ENCODE assay signal across 26 cellular contexts in genomic region chr11:62981743-62982142, GRCh38. TPM values are rescaled to one million over a fixed set of nuclear protein-coding genes. Genes with fewer than 3 reads are reported as not detected.
A peak's percentile ranks its signal among the peaks of the same experiment; 100 is the strongest.
DNase-seq lines count a peak whose midpoint lies in the region; ATAC-seq, FAIRE-seq and TF ChIP-seq lines count a peak whose summit lies in the region.
"Had no signal": no experiment of that assay in that cellular context is flagged by ENCODE, and none has a peak within 500 bp of the region (broad histone marks: within the 10 kb centered on the region; RNA-seq: fewer than 3 reads in every experiment).

No MANE protein-coding gene starts in this region.

- no peak overlapping the region for H2BK12ac ChIP-seq in H1 (ENCODE audit: low read depth, low read length)
- no peak overlapping the region for H2BK12ac ChIP-seq in trophoblast cell (ENCODE audit: low read length)

- no peak overlapping the region for H2BK15ac ChIP-seq in H1 (ENCODE audit: low read length)

- TF ChIP-seq RAD21 in H1 (IDR thresholded peaks at IDR 0.05 in 1 of 2, conservative IDR thresholded peaks at IDR 0.05 in 1 of 2; ENCODE audit: low read depth in 2 of 2, low read length in 2 of 2), result peak; percentile 54 to 66

- H3K4me3 ChIP-seq in OCI-LY1 (ENCODE audit: low read depth, low read length, poor library complexity, severe bottlenecking) (no peak overlapping the region), H1 (ENCODE audit: extremely low read depth in 1 of 4, insufficient read depth in 2 of 4, low read depth in 3 of 4, low read length in 4 of 4) (no peak overlapping the region), trophoblast cell (ENCODE audit: low read depth, low read length) (peak overlapping the region; percentile 37), mammary epithelial cell (replicated peaks in 1 of 3; ENCODE audit: insufficient read depth in 1 of 3, low read depth in 2 of 3, low read length in 3 of 3) (no peak overlapping the region)
- H3K4me3 ChIP-seq: MG63 had no signal

- H2BK120ac ChIP-seq in H1 (replicated peaks; ENCODE audit: low read depth, low read length) (no peak overlapping the region), trophoblast cell (ENCODE audit: insufficient read depth, low read length, poor library complexity) (no peak overlapping the region)

- no peak for TF ChIP-seq EP300 in H1 (IDR thresholded peaks at IDR 0.05; ENCODE audit: borderline replicate concordance in 1 of 2, low read depth in 2 of 2, low read length in 2 of 2)

- no peak for TF ChIP-seq POLR2A in H1 (IDR thresholded peaks at IDR 0.05; ENCODE audit: control extremely low read depth in 1 of 2, low read depth in 2 of 2, low read length in 2 of 2)

- no TSS peak for BruUV-seq in mammary epithelial cell (replicated peaks; lab: Mats Ljungman, UMichigan)

- H3K36me3 ChIP-seq in OCI-LY1 (ENCODE audit: insufficient read depth, low read length) (no peaks in the 10 kb centered on the region), H1 (ENCODE audit: control insufficient read depth in 2 of 4, insufficient read depth in 4 of 4, low read length in 3 of 4) (no peaks in the 10 kb centered on the region), trophoblast cell (ENCODE audit: control insufficient read depth in 1 of 2, insufficient read depth in 2 of 2, low read length in 2 of 2) (no peaks in the 10 kb centered on the region), mammary epithelial cell (ENCODE audit: insufficient read depth, low read length) (no peaks in the 10 kb centered on the region)
- H3K36me3 ChIP-seq: MG63 had no signal

- no peak overlapping the region for H3K4ac ChIP-seq in H1 (replicated peaks; ENCODE audit: insufficient read length, low read depth, low read length)
- H3K4ac ChIP-seq in trophoblast cell (ENCODE audit: low read depth, low read length), result no peak overlapping the region

- CTCF ChIA-PET in activated CD8-positive, alpha-beta T cell treated with anti-CD3 and anti-CD28 coated beads for 36 hours (lab: Charles Lee), result interaction anchor here (0.9 kb wide), 1 partner anchor 76 kb away, joined by 7 read pairs; no protein-coding TSS in a partner anchor
- CTCF ChIA-PET in activated CD8-positive, alpha-beta T cell treated with anti-CD3 and anti-CD28 coated beads, Interleukin-2, amount 10 ng/mL, durations not matched to agents 7 days and 5 days (lab: Charles Lee), result no interaction called here
- CTCF ChIA-PET in H1 (lab: Charles Lee; ENCODE audit: partially characterized antibody) (interaction anchor here (0.6 to 13.2 kb wide), 18 partner anchors 9 to 85 kb away, joined by 3 to 201 read pairs (median 3); no protein-coding TSS in a partner anchor), mammary epithelial cell (lab: Charles Lee; ENCODE audit: low non-redundant PET) (no interaction called here)

- H4K8ac ChIP-seq in H1 (ENCODE audit: extremely low read depth, insufficient read depth, low read length) (no peak overlapping the region), trophoblast cell (ENCODE audit: low read depth, low read length) (no peak overlapping the region)

- no peak overlapping the region for H3K9ac ChIP-seq in OCI-LY1 (ENCODE audit: low read length)
- no peak overlapping the region for H3K9ac ChIP-seq in H1 (replicated peaks in 1 of 4; ENCODE audit: extremely low read depth in 1 of 4, low read depth in 3 of 4, low read length in 3 of 4)
- H3K9ac ChIP-seq in trophoblast cell (ENCODE audit: low read length), result no peak overlapping the region
- H3K9ac ChIP-seq in mammary epithelial cell (ENCODE audit: insufficient read depth, low read length), result no peak overlapping the region
- H3K9ac ChIP-seq: KMS-11 had no signal

- peaks cover 7% of the 10 kb centered on the region for H3K27me3 Mint-ChIP-seq in activated CD8-positive, alpha-beta T cell treated with anti-CD3 and anti-CD28 coated beads for 36 hours
- H3K27me3 Mint-ChIP-seq in activated CD8-positive, alpha-beta T cell treated with anti-CD3 and anti-CD28 coated beads, Interleukin-2, amount 10 ng/mL, durations not matched to agents 7 days and 5 days (ENCODE audit: low read depth), result no peaks in the 10 kb centered on the region

- no peak overlapping the region for H4K12ac ChIP-seq in trophoblast cell (ENCODE audit: low read depth, low read length)

- no peaks in the 10 kb centered on the region for H3K9me3 Mint-ChIP-seq in activated CD8-positive, alpha-beta T cell treated with anti-CD3 and anti-CD28 coated beads for 36 hours
- no peaks in the 10 kb centered on the region for H3K9me3 Mint-ChIP-seq in activated CD8-positive, alpha-beta T cell treated with anti-CD3 and anti-CD28 coated beads, Interleukin-2, amount 10 ng/mL, durations not matched to agents 7 days and 5 days (ENCODE audit: insufficient read depth)

- dilution Hi-C loops in mammary epithelial cell (cut with HindIII; ENCODE audit: low sequenced_read_pairs), result no loop called here

- no peak overlapping the region for H4K91ac ChIP-seq in H1 (replicated peaks; ENCODE audit: insufficient read length, low read length)
- no peak overlapping the region for H4K91ac ChIP-seq in trophoblast cell (ENCODE audit: low read depth, low read length)

- no peak overlapping the region for H3K27ac Mint-ChIP-seq in activated CD8-positive, alpha-beta T cell treated with anti-CD3 and anti-CD28 coated beads for 36 hours
- H3K27ac Mint-ChIP-seq in activated CD8-positive, alpha-beta T cell treated with anti-CD3 and anti-CD28 coated beads, Interleukin-2, amount 10 ng/mL, durations not matched to agents 7 days and 5 days, result no peak overlapping the region

- H3K79me1 ChIP-seq in H1 (ENCODE audit: low read depth, low read length) (no peaks in the 10 kb centered on the region), trophoblast cell (ENCODE audit: low read length) (no peaks in the 10 kb centered on the region)

- no peaks in the 10 kb centered on the region for H4K20me1 ChIP-seq in OCI-LY1 (ENCODE audit: insufficient read depth, low read length)
- H4K20me1 ChIP-seq in H1 (replicated peaks in 1 of 2; ENCODE audit: control insufficient read depth in 1 of 2, insufficient read depth in 2 of 2, low read length in 2 of 2), result no peaks in the 10 kb centered on the region
- no peaks in the 10 kb centered on the region for H4K20me1 ChIP-seq in mammary epithelial cell (ENCODE audit: insufficient read depth, low read length)

- H2AK5ac ChIP-seq in H1 (ENCODE audit: low read depth, low read length), result no peak overlapping the region
- no peak overlapping the region for H2AK5ac ChIP-seq in trophoblast cell (ENCODE audit: low read length)

- ATAC-seq in activated CD8-positive, alpha-beta T cell treated with anti-CD3 and anti-CD28 coated beads for 36 hours, result no peak
- no peak for ATAC-seq in activated CD8-positive, alpha-beta T cell treated with anti-CD3 and anti-CD28 coated beads, Interleukin-2, amount 10 ng/mL, durations not matched to agents 7 days and 5 days
- ATAC-seq in HG02938 (IDR thresholded peaks at IDR 0.05; ENCODE audit: unreplicated experiment), result no peak
- ATAC-seq: SK-N-SH treated with all-trans-retinoic acid at 6 μM for 48 hours had no signal

- TF ChIP-seq CTCF in activated CD8-positive, alpha-beta T cell treated with anti-CD3 and anti-CD28 coated beads for 36 hours (IDR thresholded peaks at IDR 0.05), result no peak
- peak; percentile 25 for TF ChIP-seq CTCF in OCI-LY1 (IDR thresholded peaks at IDR 0.05; ENCODE audit: low read length)
- peak; percentile 63 to 69 (median 68) for TF ChIP-seq CTCF in H1 (IDR thresholded peaks at IDR 0.05; ENCODE audit: control extremely low read depth in 1 of 3, insufficient read depth in 1 of 3, low read depth in 1 of 3, low read length in 3 of 3)
- TF ChIP-seq CTCF in mammary epithelial cell (conservative IDR thresholded peaks at IDR 0.05 in 1 of 2, IDR thresholded peaks at IDR 0.05 in 1 of 2; ENCODE audit: extremely low read depth in 1 of 2, insufficient read depth in 1 of 2, low read depth in 1 of 2, low read length in 2 of 2), result no peak

- POLR2A ChIA-PET in activated CD8-positive, alpha-beta T cell treated with anti-CD3 and anti-CD28 coated beads for 36 hours (lab: Charles Lee), result interaction anchor here (1.0 kb wide), 1 partner anchor 10 kb away, joined by 3 read pairs; no protein-coding TSS in a partner anchor
- POLR2A ChIA-PET in activated CD8-positive, alpha-beta T cell treated with anti-CD3 and anti-CD28 coated beads, Interleukin-2, amount 10 ng/mL, durations not matched to agents 7 days and 5 days (lab: Charles Lee), result no interaction called here
- POLR2A ChIA-PET in H1 (lab: Charles Lee; ENCODE audit: partially characterized antibody), result interaction anchor here (0.9 to 1.3 kb wide), 3 partner anchors 10 to 84 kb away, joined by 3 read pairs; no protein-coding TSS in a partner anchor

- intact Hi-C loops in activated CD8-positive, alpha-beta T cell treated with anti-CD3 and anti-CD28 coated beads for 36 hours (cut with micrococcal nuclease), result no loop called here
- intact Hi-C loops in mammary epithelial cell (cut with micrococcal nuclease), result no loop called here

- H3K18ac ChIP-seq in H1 (ENCODE audit: extremely low read depth, low read length), result no peak overlapping the region
- no peak overlapping the region for H3K18ac ChIP-seq in trophoblast cell (ENCODE audit: low read length)

- peak; percentile 12 for DNase-seq in activated CD8-positive, alpha-beta T cell treated with anti-CD3 and anti-CD28 coated beads for 36 hours
- no peak for DNase-seq in activated CD8-positive, alpha-beta T cell treated with anti-CD3 and anti-CD28 coated beads, Interleukin-2, amount 10 ng/mL, durations not matched to agents 7 days and 5 days
- DNase-seq in H1 (ENCODE audit: low read depth in 1 of 2, low spot score in 2 of 2) (peak in 1 of 2 experiments; percentile 68), trophoblast cell (no peak), mammary epithelial cell (no peak), NCI-H187 treated with DMSO at 0.1 percent for 48 hours (lab: John Stamatoyannopoulos, UW) (no peak)
- DNase-seq: AML-193; DMS 273 treated with DMSO at 0.1 percent for 48 hours; DND-41; HCEC 1CT; MG63; NCI-H1092; NCI-H2081 treated with DMSO at 0.1 percent for 48 hours; NCI-H748 treated with DMSO at 0.1 percent for 48 hours; NK-92 treated with Interleukin-12 subunit alpha and Interleukin-12 subunit beta, amount 100 ng/mL, for 24 hours; OCI-M1; SHP77 treated with DMSO at 0.1 percent for 48 hours had no signal

- H2BK20ac ChIP-seq in H1 (ENCODE audit: low read length), result no peak overlapping the region

- no peaks in the 10 kb centered on the region for H3K36me3 Mint-ChIP-seq in activated CD8-positive, alpha-beta T cell treated with anti-CD3 and anti-CD28 coated beads for 36 hours (ENCODE audit: low read depth)
- no peaks in the 10 kb centered on the region for H3K36me3 Mint-ChIP-seq in activated CD8-positive, alpha-beta T cell treated with anti-CD3 and anti-CD28 coated beads, Interleukin-2, amount 10 ng/mL, durations not matched to agents 7 days and 5 days (ENCODE audit: low read depth)

- H3K79me2 ChIP-seq in OCI-LY1 (ENCODE audit: insufficient read depth, low read length), result no peaks in the 10 kb centered on the region
- H3K79me2 ChIP-seq in H1 (ENCODE audit: control insufficient read depth in 1 of 2, insufficient read depth in 2 of 2, low read length in 2 of 2), result no peaks in the 10 kb centered on the region
- H3K79me2 ChIP-seq in trophoblast cell (ENCODE audit: control insufficient read depth, insufficient read depth, low read length, poor library complexity), result no peaks in the 10 kb centered on the region
- no peaks in the 10 kb centered on the region for H3K79me2 ChIP-seq in mammary epithelial cell (ENCODE audit: insufficient read depth, low read length)

- H3K56ac ChIP-seq in H1 (replicated peaks; ENCODE audit: insufficient read length, low read depth, low read length), result no peak overlapping the region

- H4K5ac ChIP-seq in H1 (ENCODE audit: insufficient read length, low read depth, low read length), result no peak overlapping the region

- no peaks in the 10 kb centered on the region for H3K23me2 ChIP-seq in H1 (ENCODE audit: low read depth, low read length)

- H3F3A ChIP-seq in OCI-LY1 (ENCODE audit: insufficient read depth, low read length), result no peaks in the 10 kb centered on the region

- no peak overlapping the region for H2BK5ac ChIP-seq in H1 (ENCODE audit: low read depth, low read length)
- H2BK5ac ChIP-seq in trophoblast cell (ENCODE audit: low read depth, low read length, poor library complexity), result no peak overlapping the region

- H3K9me3 ChIP-seq in OCI-LY1 (ENCODE audit: low read length) (no peaks in the 10 kb centered on the region), H1 (ENCODE audit: insufficient read depth in 2 of 2, low read depth in 1 of 2, low read length in 1 of 2) (no peaks in the 10 kb centered on the region), trophoblast cell (ENCODE audit: insufficient read depth, low read depth, low read length) (no peaks in the 10 kb centered on the region), mammary epithelial cell (replicated peaks; ENCODE audit: insufficient read depth, low read length) (no peaks in the 10 kb centered on the region)
- H3K9me3 ChIP-seq: MG63 had no signal

- no peaks in the 10 kb centered on the region for H3K4me1 Mint-ChIP-seq in activated CD8-positive, alpha-beta T cell treated with anti-CD3 and anti-CD28 coated beads for 36 hours (ENCODE audit: low read depth)
- H3K4me1 Mint-ChIP-seq in activated CD8-positive, alpha-beta T cell treated with anti-CD3 and anti-CD28 coated beads, Interleukin-2, amount 10 ng/mL, durations not matched to agents 7 days and 5 days (ENCODE audit: low read depth), result no peaks in the 10 kb centered on the region

- no peaks in the 10 kb centered on the region for H3K9me2 ChIP-seq in OCI-LY1 (ENCODE audit: low read depth, low read length)

- H3K14ac ChIP-seq in H1 (ENCODE audit: insufficient read length) (no peak overlapping the region), trophoblast cell (ENCODE audit: low read length) (no peak overlapping the region)

- H3K4me2 ChIP-seq in OCI-LY1 (ENCODE audit: low read length) (no peak overlapping the region), H1 (ENCODE audit: insufficient read depth in 1 of 2, low read depth in 2 of 2, low read length in 2 of 2) (no peak overlapping the region), trophoblast cell (ENCODE audit: low read length) (no peak overlapping the region), mammary epithelial cell (ENCODE audit: insufficient read depth, low read depth, low read length) (no peak overlapping the region)
- H3K4me2 ChIP-seq: KMS-11 had no signal

- H3K27ac ChIP-seq in OCI-LY1 (ENCODE audit: low read depth, low read length, poor library complexity, severe bottlenecking) (no peak overlapping the region), H1 (ENCODE audit: low read depth, low read length) (no peak overlapping the region), trophoblast cell (ENCODE audit: low read depth, low read length) (no peak overlapping the region), mammary epithelial cell (ENCODE audit: insufficient read depth, low read depth, low read length) (no peak overlapping the region)
- H3K27ac ChIP-seq: 22Rv1, C4-2B, KMS-11 had no signal

- no peak overlapping the region for H3K23ac ChIP-seq in H1 (ENCODE audit: insufficient read length)
- H3K23ac ChIP-seq in trophoblast cell (ENCODE audit: low read length), result no peak overlapping the region

- WGBS in H1 (ENCODE audit: extremely low coverage in 1 of 2, insufficient coverage in 1 of 2, insufficient read length in 1 of 2, insufficient replicate concordance in 2 of 2, low coverage in 1 of 2, low lambda C conversion rate in 2 of 2, missing lambda C conversion rate in 1 of 2), 2 experiments, result 76% methylated on average over 7 of the region's 7 CpGs; no CpG with 5 or more reads in 1 of the 2 experiments
- WGBS in trophoblast cell (ENCODE audit: extremely low coverage, insufficient coverage, insufficient read length), result no CpG with 5 or more reads among the region's 7 CpGs
- WGBS in mammary epithelial cell (ENCODE audit: low coverage, missing lambda C conversion rate), result 74% methylated on average over 6 of the region's 7 CpGs

- in situ Hi-C loops in mammary epithelial cell (cut with MboI; ENCODE audit: low sequenced_read_pairs in 2 of 2), result no loop called here

- H3K4me1 ChIP-seq in OCI-LY1 (ENCODE audit: insufficient read depth, low read length, severe bottlenecking) (no peaks in the 10 kb centered on the region), H1 (replicated peaks in 1 of 4; ENCODE audit: control insufficient read depth in 3 of 4, insufficient read depth in 4 of 4, low read length in 3 of 4) (peaks cover 0 to 2% (median 0%) of the 10 kb centered on the region in 4 experiments; a peak in 1 of 7 replicates), trophoblast cell (ENCODE audit: control insufficient read depth in 1 of 2, insufficient read depth in 2 of 2, low read length in 2 of 2) (no peaks in the 10 kb centered on the region), mammary epithelial cell (ENCODE audit: insufficient read depth, low read length) (no peaks in the 10 kb centered on the region)

- H3K4me3 Mint-ChIP-seq in activated CD8-positive, alpha-beta T cell treated with anti-CD3 and anti-CD28 coated beads for 36 hours, result no peak overlapping the region
- no peak overlapping the region for H3K4me3 Mint-ChIP-seq in activated CD8-positive, alpha-beta T cell treated with anti-CD3 and anti-CD28 coated beads, Interleukin-2, amount 10 ng/mL, durations not matched to agents 7 days and 5 days

- H3K27me3 ChIP-seq in OCI-LY1 (ENCODE audit: insufficient read depth, low read length) (no peaks in the 10 kb centered on the region; the same call in 1 of the 2 replicates), H1 (replicated peaks in 1 of 4; ENCODE audit: control insufficient read depth in 3 of 4, extremely low read depth in 1 of 4, insufficient read depth in 3 of 4, low read length in 3 of 4) (no peaks in the 10 kb centered on the region; a peak in 1 of 7 replicates), trophoblast cell (ENCODE audit: insufficient read depth, low read length) (no peaks in the 10 kb centered on the region), mammary epithelial cell (ENCODE audit: insufficient read depth, low read length) (no peaks in the 10 kb centered on the region)

- no peak for FAIRE-seq in H1 (lab: Jason Lieb, UNC)
- FAIRE-seq: G401.6 had no signal

- H2AFZ ChIP-seq in OCI-LY1 (ENCODE audit: low read length) (no peak overlapping the region), H1 (ENCODE audit: low read length) (no peak overlapping the region), trophoblast cell (ENCODE audit: insufficient read depth, low read length, poor library complexity) (no peak overlapping the region), mammary epithelial cell (ENCODE audit: low read depth, low read length) (no peak overlapping the region)

RNA-seq across cellular contexts. Expression of gene SLC22A6, which starts 3.0 kb away (rescaled TPM):
- not detected for total RNA-seq in activated CD8-positive, alpha-beta T cell treated with anti-CD3 and anti-CD28 coated beads for 36 hours
- not detected for total RNA-seq in activated CD8-positive, alpha-beta T cell treated with anti-CD3 and anti-CD28 coated beads, Interleukin-2, amount 10 ng/mL, durations not matched to agents 7 days and 5 days
- not detected in 2 replicates for total RNA-seq in H1 (2021; fragmentation: NEBNext Ultra II Directional; extraction: Animal tissue kit (Norgen Biotek cat#: 25700))
- not detected in 2 replicates for polyA plus RNA-seq in H1 (2011; rRNA removed)
- not detected for polyA plus RNA-seq in H1 (2011; cell fraction: cytosol; rRNA removed)
- polyA plus RNA-seq in H1 (2011; cell fraction: nucleus; rRNA removed), result not detected
- polyA plus RNA-seq in H1 (2012, experiment 1 of 2), result not detected in 4 replicates
- polyA plus RNA-seq in H1 (2012, experiment 2 of 2), result not detected
- polyA plus RNA-seq in H1 (2013, experiment 1 of 2), result not detected
- not detected for polyA plus RNA-seq in H1 (2013, experiment 2 of 2)
- not detected in 2 replicates for polyA minus RNA-seq in H1 (2011; rRNA and poly(A)+ RNA removed)
- not detected for polyA minus RNA-seq in H1 (2011; cell fraction: cytosol; rRNA and poly(A)+ RNA removed)
- polyA minus RNA-seq in H1 (2011; cell fraction: nucleus; rRNA and poly(A)+ RNA removed), result not detected
- polyA plus RNA-seq in trophoblast cell (2013), result not detected in 2 replicates
- not detected for total RNA-seq in mammary epithelial cell
- not detected for polyA plus RNA-seq in mammary epithelial cell
- not detected for polyA minus RNA-seq in mammary epithelial cell
- total RNA-seq: NCI-H460, RPMI7951 had no signal

RNA-seq across cellular contexts. Expression of gene SLC22A8, which starts 33.9 kb away (rescaled TPM):
- not detected for total RNA-seq in activated CD8-positive, alpha-beta T cell treated with anti-CD3 and anti-CD28 coated beads for 36 hours
- not detected for total RNA-seq in activated CD8-positive, alpha-beta T cell treated with anti-CD3 and anti-CD28 coated beads, Interleukin-2, amount 10 ng/mL, durations not matched to agents 7 days and 5 days
- total RNA-seq in H1 (2021; fragmentation: NEBNext Ultra II Directional; extraction: Animal tissue kit (Norgen Biotek cat#: 25700)), result not detected in 2 replicates
- polyA plus RNA-seq in H1 (2011; rRNA removed) (not detected in 2 replicates), mammary epithelial cell (not detected)
- polyA plus RNA-seq in H1 (2011; cell fraction: cytosol; rRNA removed), result not detected
- not detected for polyA plus RNA-seq in H1 (2011; cell fraction: nucleus; rRNA removed)
- not detected in 4 replicates for polyA plus RNA-seq in H1 (2012, experiment 1 of 2)
- polyA plus RNA-seq in H1 (2012, experiment 2 of 2), result not detected
- not detected for polyA plus RNA-seq in H1 (2013, experiment 1 of 2)
- polyA plus RNA-seq in H1 (2013, experiment 2 of 2), result not detected
- not detected in 2 replicates for polyA minus RNA-seq in H1 (2011; rRNA and poly(A)+ RNA removed)
- polyA minus RNA-seq in H1 (2011; cell fraction: cytosol; rRNA and poly(A)+ RNA removed), result not detected
- not detected for polyA minus RNA-seq in H1 (2011; cell fraction: nucleus; rRNA and poly(A)+ RNA removed)
- not detected in 2 replicates for polyA plus RNA-seq in trophoblast cell (2013)
- total RNA-seq in mammary epithelial cell, result not detected
- polyA minus RNA-seq in mammary epithelial cell, result not detected
- total RNA-seq: NCI-H460, RPMI7951 had no signal

Comparison
In these comparisons a context has a peak if more than half of its experiments do, and no peak if none do; other contexts are left out.
1. CTCF ChIA-PET loops: an anchor here in activated CD8-positive, alpha-beta T cell treated with anti-CD3 and anti-CD28 coated beads for 36 hours (0.9 kb wide) and H1 (0.6 to 13.2 kb wide); none called in activated CD8-positive, alpha-beta T cell treated with anti-CD3 and anti-CD28 coated beads, Interleukin-2, amount 10 ng/mL, durations not matched to agents 7 days and 5 days and mammary epithelial cell.
2. CTCF ChIP-seq: peak in OCI-LY1 (single experiment) and H1 (3 of 3); none in activated CD8-positive, alpha-beta T cell treated with anti-CD3 and anti-CD28 coated beads for 36 hours (single experiment) and mammary epithelial cell (0 of 2).